Comparison of ENCODE assay signal across 1 cellular context in genomic region chr14:90556050-90556477, GRCh38.
TF ChIP-seq lines count a peak whose summit lies in the region.

No MANE protein-coding gene starts in this region.

TF ChIP-seq in GM23338, 12 proteins besides CTCF, POLR2A, EP300 and RAD21 (continued from another document):
- TF ChIP-seq REST (IDR thresholded peaks at IDR 0.05; ENCODE audit: unreplicated experiment), result no peak
